Comparison of ENCODE assay signal across 9 cellular contexts in genomic region chr3:56987238-56987932, GRCh38.
DNase-seq lines count a peak whose midpoint lies in the region; ATAC-seq, FAIRE-seq and TF ChIP-seq lines count a peak whose summit lies in the region.
"Had no signal": no experiment of that assay in that cellular context is flagged by ENCODE, and none has a peak within 500 bp of the region (broad histone marks: within the 10 kb centered on the region; RNA-seq: fewer than 3 reads in every experiment).

No MANE protein-coding gene starts in this region.

- H3K27me3 Mint-ChIP-seq in T-cell, result peaks cover 3 to 17% of the 10 kb centered on the region in 2 donors

- FAIRE-seq in GM12892 (lab: Jason Lieb, UNC), result no peak

- H3K27ac Mint-ChIP-seq in T-cell, result peak overlapping the region; percentile 61 to 63

- peaks cover 14 to 19% (median 16%) of the 10 kb centered on the region in 3 donors for H3K4me1 Mint-ChIP-seq in T-cell

- H3K4me1 ChIP-seq in BE2C (peaks cover 7% of the 10 kb centered on the region), foreskin keratinocyte (no peaks in the 10 kb centered on the region)

- ATAC-seq in T-cell (replicated peaks in 1 of 4) (no peak), foreskin keratinocyte (no peak), GM18858 (IDR thresholded peaks at IDR 0.05; ENCODE audit: unreplicated experiment) (no peak), GM21825 (IDR thresholded peaks at IDR 0.05; ENCODE audit: unreplicated experiment) (no peak)

- POLR2A ChIA-PET in T-cell (lab: Charles Lee), result interaction anchor here (0.5 to 0.7 kb wide), 5 partner anchors 176 to 297 kb away, joined by 3 to 10 read pairs (median 3); partner anchors contain the start of gene ARHGEF3 (in 1 of the 2)

- TF ChIP-seq CTCF in BE2C (IDR thresholded peaks at IDR 0.05; ENCODE audit: low read depth, low read length) (peak; percentile 50), GM12874 (IDR thresholded peaks at IDR 0.05; ENCODE audit: insufficient read depth, low read depth, low read length) (peak; percentile 52), foreskin keratinocyte (conservative IDR thresholded peaks at IDR 0.05) (peak; percentile 29)

- H3K27me3 ChIP-seq in BE2C (no peaks in the 10 kb centered on the region), foreskin keratinocyte (no peaks in the 10 kb centered on the region)

- no peaks in the 10 kb centered on the region for H3K9me3 ChIP-seq in BE2C

- CTCF ChIA-PET in T-cell (lab: Charles Lee), result interaction anchor here (0.6 to 4.7 kb wide), 17 partner anchors 9 to 919 kb away, joined by 3 to 51 read pairs (median 4); no protein-coding TSS in a partner anchor

- no peak overlapping the region for H3K4me3 ChIP-seq in BE2C (ENCODE audit: low read depth, low read length)

- H3K9me3 Mint-ChIP-seq in T-cell, result no peaks in the 10 kb centered on the region

- H3K36me3 ChIP-seq in BE2C, result no peaks in the 10 kb centered on the region

- DNase-seq in BE2C (no peak), T-cell (peak in 2 of 34 experiments; percentile 5 to 17), foreskin keratinocyte (no peak), GM12892 (ENCODE audit: insufficient read length) (no peak), NCI-H2196 treated with DMSO at 0.1 percent for 48 hours (lab: John Stamatoyannopoulos, UW; ENCODE audit: unreplicated experiment) (no peak)
- DNase-seq: SHP77 had no signal

- no peak for TF ChIP-seq POLR2A in GM12892 (IDR thresholded peaks at IDR 0.05; ENCODE audit: low read depth, low read length)

- no peak overlapping the region for H3K27ac ChIP-seq in foreskin keratinocyte

- H3K36me3 Mint-ChIP-seq in T-cell, result no peaks in the 10 kb centered on the region

- no peak overlapping the region for H3K4me3 Mint-ChIP-seq in T-cell
